26 cellular contexts compared by ENCODE assay signal in the genomic region with DNA sequence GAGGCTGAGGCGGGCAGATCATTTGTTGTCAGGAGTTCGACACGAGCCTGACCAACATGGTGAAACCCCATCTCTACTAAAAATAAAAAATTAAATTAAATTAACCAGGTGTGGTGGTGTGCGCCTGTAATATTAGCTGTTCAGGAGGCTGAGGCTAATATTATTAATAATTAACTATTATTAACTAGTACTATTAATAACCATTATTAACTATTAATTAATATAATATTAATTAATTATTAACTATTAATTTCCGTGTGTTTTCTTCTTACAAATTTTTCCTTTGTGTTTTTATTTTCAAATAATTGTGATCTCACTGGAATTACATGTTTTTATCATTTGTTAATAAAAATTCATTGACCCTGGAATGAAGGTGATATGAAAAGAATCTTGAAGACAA.
"Had no signal": no experiment of that assay in that cellular context is flagged by ENCODE, and none has a peak within 500 bp of the region (broad histone marks: within the 10 kb centered on the region; RNA-seq: fewer than 3 reads in every experiment).

No MANE protein-coding gene starts in this region.

- H3K4me3 Mint-ChIP-seq: immature natural killer cell, mesothelial cell of epicardium, naive B cell had no signal

- H3K36me3 ChIP-seq: esophagus squamous epithelium, gastroesophageal sphincter, heart left ventricle, left lung, lower lobe of right lung had no signal

- H3K9me3 ChIP-seq: esophagus squamous epithelium, gastroesophageal sphincter, heart left ventricle, left lung, lower lobe of right lung, mucosa of descending colon had no signal

- H3K36me3 Mint-ChIP-seq: immature natural killer cell, mesothelial cell of epicardium, naive B cell had no signal

- H3K27ac Mint-ChIP-seq: immature natural killer cell, mesothelial cell of epicardium, naive B cell had no signal

- ATAC-seq: esophagus mucosa, gastroesophageal sphincter, heart left ventricle, left cardiac atrium, left lung, left ventricle myocardium superior, lower lobe of right lung, mucosa of descending colon had no signal

- FAIRE-seq: colon had no signal

- H3K4me3 ChIP-seq: coronary artery, dorsolateral prefrontal cortex, esophagus squamous epithelium, gastroesophageal sphincter, heart left ventricle, hepatocyte, left lung, lower lobe of right lung, mucosa of descending colon had no signal

- H3K4me1 Mint-ChIP-seq: immature natural killer cell, mesothelial cell of epicardium, naive B cell had no signal

- DNase-seq: dermis blood vessel endothelial cell; dorsolateral prefrontal cortex; effector CD4-positive, alpha-beta T cell; effector memory CD4-positive, alpha-beta T cell; erythroblast; esophagus squamous epithelium; foreskin fibroblast; foreskin melanocyte; heart left ventricle; hypothalamus; immature natural killer cell; islet precursor cell; left cardiac atrium; left lung; left ventricle myocardium superior; lower lobe of right lung; mesenchymal stem cell; mucosa of descending colon; naive B cell had no signal

- H3K27ac ChIP-seq: coronary artery, dorsolateral prefrontal cortex, epithelial cell of prostate, esophagus squamous epithelium, gastroesophageal sphincter, heart left ventricle, hepatocyte, left lung, lower lobe of right lung had no signal

- H3K4me1 ChIP-seq: esophagus squamous epithelium, gastroesophageal sphincter, heart left ventricle, left lung, lower lobe of right lung had no signal

- H3K27me3 Mint-ChIP-seq: naive B cell had no signal

- H3K9me3 Mint-ChIP-seq: mesothelial cell of epicardium had no signal
